Comparison of ENCODE assay signal across 11 cellular contexts in genomic region chr1:46370214-46370633, GRCh38. TPM values are rescaled to one million over a fixed set of nuclear protein-coding genes. Genes with fewer than 3 reads are reported as not detected.
DNase-seq lines count a peak whose midpoint lies in the region; ATAC-seq and TF ChIP-seq lines count a peak whose summit lies in the region.
"Had no signal": no experiment of that assay in that cellular context is flagged by ENCODE, and none has a peak within 500 bp of the region (broad histone marks: within the 10 kb centered on the region; RNA-seq: fewer than 3 reads in every experiment).

No MANE protein-coding gene starts in this region.

- no TSS peak for BruUV-seq in MCF 10A (replicated peaks; lab: Mats Ljungman, UMichigan)

- intact Hi-C loops in MCF 10A (cut with micrococcal nuclease) (no loop called here), breast epithelium (cut with DNase I; ENCODE audit: low total_unique reads) (no loop called here), stomach (cut with DNase I; ENCODE audit: low total_unique reads) (no loop called here)

- ATAC-seq in SK-N-SH treated with all-trans-retinoic acid at 6 μM for 48 hours, result no peak

- peaks cover 6% of the 10 kb centered on the region for H3K4me1 Mint-ChIP-seq in MCF 10A (ENCODE audit: insufficient read depth, unreplicated experiment)

- DNase-seq in MCF 10A (ENCODE audit: unreplicated experiment) (no peak), breast epithelium (ENCODE audit: low spot score in 2 of 2) (no peak), M059J (ENCODE audit: low read depth) (peak; percentile 18), cardiac fibroblast (ENCODE audit: low read depth in 2 of 2) (peak; percentile 4 to 36), stomach (peak; percentile 68), AG08395 (ENCODE audit: low spot score) (no peak)
- DNase-seq in effector CD4-positive, alpha-beta T cell, result no peak
- DNase-seq: C1 segment of cervical spinal cord, dermis blood vessel endothelial cell, NCI-H524 treated with DMSO at 0.1 percent for 48 hours had no signal

- CTCF ChIA-PET in MCF 10A (lab: Yijun Ruan, JAX), result no interaction called here

- H3K4me3 Mint-ChIP-seq in MCF 10A (ENCODE audit: unreplicated experiment), result no peak overlapping the region

- H3K4me3 ChIP-seq in breast epithelium (no peak overlapping the region), cardiac fibroblast (replicated peaks in 1 of 2; ENCODE audit: low read depth in 2 of 2, low read length in 2 of 2) (no peak overlapping the region), stomach (no peak overlapping the region)

- H3K36me3 Mint-ChIP-seq in MCF 10A (ENCODE audit: insufficient read depth, unreplicated experiment), result peaks cover 19% of the 10 kb centered on the region

- TF ChIP-seq EP300 in stomach (IDR thresholded peaks at IDR 0.05), result no peak

- no peak overlapping the region for H3K27ac ChIP-seq in breast epithelium
- H3K27ac ChIP-seq in stomach, result peak overlapping the region; percentile 69 to 84 (median 82)

- no peak for TF ChIP-seq POLR2A in breast epithelium (IDR thresholded peaks at IDR 0.05)
- no peak for TF ChIP-seq POLR2A in stomach (IDR thresholded peaks at IDR 0.05)

- POLR2A ChIA-PET in MCF 10A (lab: Yijun Ruan, JAX), result interaction anchor here (1.1 to 1.9 kb wide), 2 partner anchors 9 to 32 kb away, joined by 3 to 11 read pairs; no protein-coding TSS in a partner anchor

- no peaks in the 10 kb centered on the region for H3K36me3 ChIP-seq in breast epithelium
- peaks cover 6 to 49% (median 31%) of the 10 kb centered on the region in 4 donors for H3K36me3 ChIP-seq in stomach

- 28 to 50% (median 45%) methylated on average over 3 of the region's 3 CpGs for WGBS in stomach, 5 donors

- H3K4me1 ChIP-seq in breast epithelium, result no peaks in the 10 kb centered on the region
- H3K4me1 ChIP-seq in stomach, result peaks cover 0 to 25% (median 7%) of the 10 kb centered on the region in 4 donors

- H3K27me3 ChIP-seq in breast epithelium (no peaks in the 10 kb centered on the region), stomach (no peaks in the 10 kb centered on the region)

- H3K27ac Mint-ChIP-seq in MCF 10A (ENCODE audit: low read depth, unreplicated experiment), result peak overlapping the region; percentile 6

- H3K9me3 Mint-ChIP-seq in MCF 10A (ENCODE audit: unreplicated experiment), result no peaks in the 10 kb centered on the region

- no peak for TF ChIP-seq CTCF in MCF 10A (IDR thresholded peaks at IDR 0.05; ENCODE audit: unreplicated experiment)
- no peak for TF ChIP-seq CTCF in breast epithelium (IDR thresholded peaks at IDR 0.05)
- no peak for TF ChIP-seq CTCF in cardiac fibroblast (IDR thresholded peaks at IDR 0.05; ENCODE audit: low read depth, low read length)
- no peak for TF ChIP-seq CTCF in stomach (IDR thresholded peaks at IDR 0.05)

- H3K9me3 ChIP-seq in breast epithelium, result no peaks in the 10 kb centered on the region
- H3K9me3 ChIP-seq in stomach, result no peaks in the 10 kb centered on the region

- H3K27me3 Mint-ChIP-seq in MCF 10A (ENCODE audit: insufficient read depth, unreplicated experiment), result no peaks in the 10 kb centered on the region

TF ChIP-seq in SK-N-SH treated with all-trans-retinoic acid at 6 μM for 48 hours, 23 proteins besides CTCF, POLR2A, EP300 and RAD21:
- TF ChIP-seq ZNF565 (CRISPR knock-in tag; conservative IDR thresholded peaks at IDR 0.05; ENCODE audit: low read depth), result no peak
- no peak for TF ChIP-seq ZFP3 (CRISPR knock-in tag; IDR thresholded peaks at IDR 0.05)
- TF ChIP-seq, protein P1, sequence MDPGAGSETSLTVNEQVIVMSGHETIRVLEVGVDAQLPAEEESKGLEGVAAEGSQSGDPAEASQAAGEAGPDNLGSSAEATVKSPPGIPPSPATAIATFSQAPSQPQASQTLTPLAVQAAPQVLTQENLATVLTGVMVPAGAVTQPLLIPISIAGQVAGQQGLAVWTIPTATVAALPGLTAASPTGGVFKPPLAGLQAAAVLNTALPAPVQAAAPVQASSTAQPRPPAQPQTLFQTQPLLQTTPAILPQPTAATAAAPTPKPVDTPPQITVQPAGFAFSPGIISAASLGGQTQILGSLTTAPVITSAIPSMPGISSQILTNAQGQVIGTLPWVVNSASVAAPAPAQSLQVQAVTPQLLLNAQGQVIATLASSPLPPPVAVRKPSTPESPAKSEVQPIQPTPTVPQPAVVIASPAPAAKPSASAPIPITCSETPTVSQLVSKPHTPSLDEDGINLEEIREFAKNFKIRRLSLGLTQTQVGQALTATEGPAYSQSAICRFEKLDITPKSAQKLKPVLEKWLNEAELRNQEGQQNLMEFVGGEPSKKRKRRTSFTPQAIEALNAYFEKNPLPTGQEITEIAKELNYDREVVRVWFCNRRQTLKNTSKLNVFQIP (CRISPR knock-in tag; IDR thresholded peaks at IDR 0.05; ENCODE audit: borderline replicate concordance, low read depth), result no peak
- no peak for TF ChIP-seq RARB (CRISPR knock-in tag; IDR thresholded peaks at IDR 0.05)
- no peak for TF ChIP-seq CSRNP3 (CRISPR knock-in tag; IDR thresholded peaks at IDR 0.05)
- no peak for TF ChIP-seq ZNF70 (CRISPR knock-in tag; IDR thresholded peaks at IDR 0.05)
- no peak for TF ChIP-seq TSHZ2 (CRISPR knock-in tag; IDR thresholded peaks at IDR 0.05)
- TF ChIP-seq TCF4 (CRISPR knock-in tag; IDR thresholded peaks at IDR 0.05; ENCODE audit: borderline replicate concordance), result no peak
- no peak for TF ChIP-seq ARNTL (CRISPR knock-in tag; IDR thresholded peaks at IDR 0.05; ENCODE audit: borderline replicate concordance, low read depth)
- TF ChIP-seq BACH2 (CRISPR knock-in tag; IDR thresholded peaks at IDR 0.05; ENCODE audit: borderline replicate concordance), result no peak
- TF ChIP-seq CREB5 (CRISPR knock-in tag; IDR thresholded peaks at IDR 0.05; ENCODE audit: low read depth), result no peak

RNA-seq across cellular contexts. Expression of gene FAAH, which starts 23.9 kb away (rescaled TPM):
- total RNA-seq in MCF 10A (2022) (17.3 and 19.3 TPM in 2 replicates), breast epithelium (10 to 100 TPM; 18.1 to 58.7 (median 38.3) TPM), stomach (100 to 1,000 TPM in 2 of 5 donors, 10 to 100 TPM in 3; 25.3 to 419 (median 52.9) TPM)
- 0.05 and 0.69 TPM in 2 replicates for total RNA-seq in M059J (2014; rRNA removed; shearing (Covaris generic))
- 10 to 100 TPM; 42.8 to 45.3 (median 45.0) TPM for polyA plus RNA-seq in stomach

RNA-seq across cellular contexts. Expression of gene NSUN4, which starts 29.6 kb away (rescaled TPM):
- total RNA-seq in MCF 10A (2022) (27.4 and 28.4 TPM in 2 replicates), breast epithelium (10 to 100 TPM; 17.1 to 26.8 (median 22.9) TPM), stomach (10 to 100 TPM in 3 of 5 donors, 1 to 10 TPM in 2; 1.2 to 56.7 (median 15.4) TPM)
- 12.2 and 15.8 TPM in 2 replicates for total RNA-seq in M059J (2014; rRNA removed; shearing (Covaris generic))
- 10 to 100 TPM in 1 of 3 donors, 1 to 10 TPM in 2; 6.6 to 15.4 (median 7.4) TPM for polyA plus RNA-seq in stomach

Comparison
In these comparisons a context has a peak if more than half of its experiments do, and no peak if none do; other contexts are left out.
1. DNase-seq: peak in M059J (single experiment), cardiac fibroblast (2 of 2) and stomach (single experiment); none in MCF 10A (single experiment), breast epithelium (0 of 2), effector CD4-positive, alpha-beta T cell (single experiment) and AG08395 (single experiment).
2. H3K27ac ChIP-seq: peak in stomach (5 of 5); none in breast epithelium (0 of 2).
3. RNA of gene FAAH, which starts 23.9 kb away (total RNA-seq): 25.3 to 419 TPM in stomach, 18.1 to 58.7 TPM in breast epithelium and 17.3 to 19.3 TPM in MCF 10A; 0.05 to 0.69 TPM in M059J; every median in the first group is over 10 times any median in the second.